9 cellular contexts compared by ENCODE assay signal in the genomic region with DNA sequence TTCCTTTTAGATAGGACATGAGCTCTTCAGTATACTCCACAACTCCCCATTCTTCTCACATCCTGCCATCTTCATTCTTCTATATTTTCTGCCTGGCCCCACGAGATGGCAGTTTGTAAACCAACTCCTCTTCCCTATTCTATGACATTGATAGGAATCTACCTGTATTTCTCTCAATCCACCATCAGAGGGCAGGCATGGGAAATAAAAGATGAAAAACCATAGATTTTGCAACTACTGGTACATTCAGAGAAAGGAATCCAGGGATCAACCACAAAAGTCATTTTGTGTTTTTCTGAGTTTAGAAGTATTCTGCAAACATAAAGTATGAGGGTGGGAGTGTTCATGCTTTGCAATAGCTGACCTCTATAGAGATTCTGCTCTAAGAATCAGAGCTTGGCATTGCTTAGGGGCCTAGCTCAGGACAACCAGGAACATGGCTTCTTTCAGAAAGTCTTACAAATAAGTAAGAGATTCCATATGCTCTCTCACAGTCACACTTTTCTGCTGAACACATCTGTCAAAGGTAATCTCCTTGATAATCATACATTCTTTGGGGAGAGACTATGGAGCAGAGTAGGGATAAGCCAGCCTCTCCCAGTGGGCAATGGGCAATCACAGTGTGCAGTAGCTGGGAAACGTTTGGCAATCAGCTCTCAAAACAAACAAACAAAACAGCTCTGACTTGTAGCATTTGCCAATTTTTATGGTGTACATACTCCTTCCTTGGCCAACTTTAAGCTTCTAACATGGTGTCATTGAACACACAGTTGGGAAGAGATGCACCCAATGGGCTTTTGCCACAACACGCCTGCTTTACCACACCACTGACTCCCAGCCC. TPM values are rescaled to one million over a fixed set of nuclear protein-coding genes. Genes with fewer than 3 reads are reported as not detected.
DNase-seq lines count a peak whose midpoint lies in the region; ATAC-seq and TF ChIP-seq lines count a peak whose summit lies in the region.
"Had no signal": no experiment of that assay in that cellular context is flagged by ENCODE, and none has a peak within 500 bp of the region (broad histone marks: within the 10 kb centered on the region; RNA-seq: fewer than 3 reads in every experiment).

No MANE protein-coding gene starts in this region.

- no CpG with 5 or more reads among the region's 3 CpGs for WGBS in trophoblast cell (ENCODE audit: extremely low coverage, insufficient coverage, insufficient read length)

- no peaks in the 10 kb centered on the region for H3K79me2 ChIP-seq in trophoblast cell (ENCODE audit: control insufficient read depth, insufficient read depth, low read length, poor library complexity)

- H3K27ac ChIP-seq in trophoblast cell (ENCODE audit: low read depth, low read length) = no peak overlapping the region

- H2AFZ ChIP-seq in trophoblast cell (ENCODE audit: insufficient read depth, low read length, poor library complexity) = no peak overlapping the region

- no peak overlapping the region for H3K14ac ChIP-seq in trophoblast cell (ENCODE audit: low read length)

- no peaks in the 10 kb centered on the region for H3K9me3 Mint-ChIP-seq in Calu3 (ENCODE audit: low read depth, unreplicated experiment)
- H3K9me3 Mint-ChIP-seq: T-helper 1 cell treated with Interleukin-12 subunit alpha and Interleukin-12 subunit beta and Interleukin-4 antibody, amounts not matched to agents 30 μg/mL and 1 μg/mL, for 36 hours had no signal

- H2AK5ac ChIP-seq in trophoblast cell (ENCODE audit: low read length) = no peak overlapping the region

- BruUV-seq in Calu3 (replicated peaks; lab: Mats Ljungman, UMichigan) = no TSS peak

- H3K79me1 ChIP-seq in trophoblast cell (ENCODE audit: low read length) = no peaks in the 10 kb centered on the region

- H3K27ac Mint-ChIP-seq in Calu3 (ENCODE audit: unreplicated experiment) = no peak overlapping the region
- H3K27ac Mint-ChIP-seq: T-helper 1 cell treated with Interleukin-12 subunit alpha and Interleukin-12 subunit beta and Interleukin-4 antibody, amounts not matched to agents 30 μg/mL and 1 μg/mL, for 36 hours had no signal

- H3K36me3 ChIP-seq in trophoblast cell (ENCODE audit: control insufficient read depth in 1 of 2, insufficient read depth in 2 of 2, low read length in 2 of 2) = no peaks in the 10 kb centered on the region

- H2BK12ac ChIP-seq in trophoblast cell (ENCODE audit: low read length) = no peak overlapping the region

- H3K36me3 Mint-ChIP-seq in Calu3 (ENCODE audit: insufficient read depth, unreplicated experiment) = no peaks in the 10 kb centered on the region

- no peak overlapping the region for H3K4ac ChIP-seq in trophoblast cell (ENCODE audit: low read depth, low read length)

- no peak overlapping the region for H2BK120ac ChIP-seq in trophoblast cell (ENCODE audit: insufficient read depth, low read length, poor library complexity)

- peak; percentile 58 for ATAC-seq in GM21367 (IDR thresholded peaks at IDR 0.05; ENCODE audit: unreplicated experiment)
- no peak for ATAC-seq in HG02852 (IDR thresholded peaks at IDR 0.05; ENCODE audit: unreplicated experiment)

- no peak overlapping the region for H4K8ac ChIP-seq in trophoblast cell (ENCODE audit: low read depth, low read length)

- no peak overlapping the region for H3K18ac ChIP-seq in trophoblast cell (ENCODE audit: low read length)

- H3K4me3 Mint-ChIP-seq in Calu3 (ENCODE audit: low read depth, unreplicated experiment) = no peak overlapping the region
- H3K4me3 Mint-ChIP-seq: T-helper 1 cell treated with Interleukin-12 subunit alpha and Interleukin-12 subunit beta and Interleukin-4 antibody, amounts not matched to agents 30 μg/mL and 1 μg/mL, for 36 hours had no signal

- H3K4me1 ChIP-seq in trophoblast cell (ENCODE audit: control insufficient read depth in 1 of 2, insufficient read depth in 2 of 2, low read length in 2 of 2) = peaks cover 0 to 2% of the 10 kb centered on the region in 2 experiments

- no peak overlapping the region for H2BK5ac ChIP-seq in trophoblast cell (ENCODE audit: low read depth, low read length, poor library complexity)

- H3K9me3 ChIP-seq in trophoblast cell (ENCODE audit: insufficient read depth, low read depth, low read length) = no peaks in the 10 kb centered on the region

- H3K27me3 Mint-ChIP-seq in Calu3 (ENCODE audit: unreplicated experiment) = peaks cover 30% of the 10 kb centered on the region

- no peak overlapping the region for H4K12ac ChIP-seq in trophoblast cell (ENCODE audit: low read depth, low read length)

- CTCF ChIA-PET in Calu3 (lab: Charles Lee) = interaction anchor here (0.5 to 1.6 kb wide), 5 partner anchors 9 to 767 kb away, joined by 3 to 5 read pairs (median 3); no protein-coding TSS in a partner anchor

- TF ChIP-seq CTCF in Calu3 (IDR thresholded peaks at IDR 0.05; ENCODE audit: unreplicated experiment) (no peak), foreskin fibroblast (IDR thresholded peaks at IDR 0.05; ENCODE audit: low read depth, low read length) (peak; percentile 64)

- no peak overlapping the region for H3K23ac ChIP-seq in trophoblast cell (ENCODE audit: low read length)

- no peak overlapping the region for H3K4me3 ChIP-seq in foreskin fibroblast (ENCODE audit: low read depth in 1 of 2, low read length in 2 of 2)
- H3K4me3 ChIP-seq in trophoblast cell (ENCODE audit: low read depth, low read length) = no peak overlapping the region

- H3K4me2 ChIP-seq in trophoblast cell (ENCODE audit: low read length) = no peak overlapping the region

- H4K91ac ChIP-seq in trophoblast cell (ENCODE audit: low read depth, low read length) = no peak overlapping the region

- intact Hi-C loops in Calu3 (cut with micrococcal nuclease; ENCODE audit: unreplicated experiment) = loop anchor here (1.0 kb wide), 3 partner anchors 75 to 294 kb away; no protein-coding TSS in a partner anchor

- H3K27me3 ChIP-seq in trophoblast cell (ENCODE audit: insufficient read depth, low read length) = no peaks in the 10 kb centered on the region

- H3K4me1 Mint-ChIP-seq in Calu3 (ENCODE audit: low read depth, unreplicated experiment) = no peaks in the 10 kb centered on the region

- no peak overlapping the region for H3K9ac ChIP-seq in trophoblast cell (ENCODE audit: low read length)

- peak; percentile 70 for DNase-seq in Calu3
- peak; percentile 52 for DNase-seq in NCI-H1436 (lab: John Stamatoyannopoulos, UW)
- DNase-seq in T1000 (lab: John Stamatoyannopoulos, UW) = peak; percentile 4
- peak; percentile 63 to 84 for DNase-seq in foreskin fibroblast
- DNase-seq in trophoblast cell = peak; percentile 20 to 80
- no peak for DNase-seq in activated CD4-positive, CD25-positive, alpha-beta regulatory T cell (lab: John Stamatoyannopoulos, UW)

RNA-seq across cellular contexts. Expression of a gene that starts 43.1 kb away (rescaled TPM):
- 107 and 114 TPM in 2 replicates for total RNA-seq in Calu3 (2022)
- 30.9 and 31.9 TPM in 2 replicates for polyA plus RNA-seq in trophoblast cell (2013)

Comparison
In these comparisons a context has a peak if more than half of its experiments do, and no peak if none do; other contexts are left out.
1. DNase-seq: peak in Calu3 (single experiment), NCI-H1436 (single experiment), T1000 (single experiment), foreskin fibroblast (2 of 2) and trophoblast cell (2 of 2); none in activated CD4-positive, CD25-positive, alpha-beta regulatory T cell (0 of 4).